In genomic region chr17:45227101-45227591, GRCh38 we compare ENCODE assay signal across 8 cellular contexts. TPM values are rescaled to one million over a fixed set of nuclear protein-coding genes. Genes with fewer than 3 reads are reported as not detected.
DNase-seq lines count a peak whose midpoint lies in the region; ATAC-seq and TF ChIP-seq lines count a peak whose summit lies in the region.

No MANE protein-coding gene starts in this region.

- no peak for ATAC-seq in HG02885 (IDR thresholded peaks at IDR 0.05; ENCODE audit: poor library complexity, unreplicated experiment)

- H3K27ac Mint-ChIP-seq in activated CD4-positive, alpha-beta T cell treated with anti-CD3 and anti-CD28 coated beads, Interleukin-2, amount 10 ng/mL, durations not matched to agents 24 days and 14 days, result peak overlapping the region; percentile 94

- H3K9me3 Mint-ChIP-seq in activated CD4-positive, alpha-beta T cell treated with anti-CD3 and anti-CD28 coated beads, Interleukin-2, amount 10 ng/mL, durations not matched to agents 24 days and 14 days, result no peaks in the 10 kb centered on the region

- H3K27me3 Mint-ChIP-seq in activated CD4-positive, alpha-beta T cell treated with anti-CD3 and anti-CD28 coated beads, Interleukin-2, amount 10 ng/mL, durations not matched to agents 24 days and 14 days, result no peaks in the 10 kb centered on the region

- H3K36me3 Mint-ChIP-seq in activated CD4-positive, alpha-beta T cell treated with anti-CD3 and anti-CD28 coated beads, Interleukin-2, amount 10 ng/mL, durations not matched to agents 24 days and 14 days (ENCODE audit: low read depth), result peaks cover 45% of the 10 kb centered on the region

- peak; percentile 81 for DNase-seq in activated CD4-positive, alpha-beta T cell treated with anti-CD3 and anti-CD28 coated beads, Interleukin-2, amount 10 ng/mL, durations not matched to agents 24 days and 14 days
- no peak for DNase-seq in activated CD4-positive, alpha-beta T cell treated with anti-CD3 and anti-CD28 coated beads, Interleukin-2, amount 50 U/mL, for 1 hour
- DNase-seq in RPMI7951 (ENCODE audit: low read depth) (peak; percentile 62), fibroblast of mammary gland (ENCODE audit: low read depth) (peak; percentile 29), substantia nigra (lab: John Stamatoyannopoulos, UW) (no peak), HT-29 (ENCODE audit: low spot score) (no peak)
- DNase-seq in effector CD4-positive, alpha-beta T cell, result no peak

- TF ChIP-seq CTCF in fibroblast of mammary gland (conservative IDR thresholded peaks at IDR 0.05; ENCODE audit: control insufficient read depth, insufficient read depth, low read depth, low read length), result no peak

- H3K27ac ChIP-seq in substantia nigra (ENCODE audit: low read depth, low read length, poor library complexity, severe bottlenecking), result peak overlapping the region; percentile 67

- H3K4me3 Mint-ChIP-seq in activated CD4-positive, alpha-beta T cell treated with anti-CD3 and anti-CD28 coated beads, Interleukin-2, amount 10 ng/mL, durations not matched to agents 24 days and 14 days, result peak overlapping the region; percentile 99

- peaks cover 70% of the 10 kb centered on the region for H3K4me1 Mint-ChIP-seq in activated CD4-positive, alpha-beta T cell treated with anti-CD3 and anti-CD28 coated beads, Interleukin-2, amount 10 ng/mL, durations not matched to agents 24 days and 14 days

- intact Hi-C loops in activated CD4-positive, alpha-beta T cell treated with anti-CD3 and anti-CD28 coated beads, Interleukin-2, amount 10 ng/mL, durations not matched to agents 24 days and 14 days (cut with micrococcal nuclease), result loop anchor here (2.0 to 5.0 kb wide), 2 partner anchors 66 to 165 kb away; partner anchors contain the start of genes HEXIM2 and NMT1

- no peak overlapping the region for H3K4me3 ChIP-seq in fibroblast of mammary gland (ENCODE audit: control insufficient read depth, low read depth, low read length)

RNA-seq across cellular contexts. Expression of gene FMNL1, which starts 5.5 kb away (rescaled TPM):
- total RNA-seq in activated CD4-positive, alpha-beta T cell treated with anti-CD3 and anti-CD28 coated beads, Interleukin-2, amount 10 ng/mL, durations not matched to agents 24 days and 14 days, result 325 and 329 TPM in 2 replicates
- 10.3 and 13.1 TPM in 2 replicates for total RNA-seq in RPMI7951 (2014; rRNA removed; shearing (Covaris generic))
- 0.03 TPM in 1 of 2 replicates, not detected in the other for total RNA-seq in HT-29 (2014; rRNA removed; shearing (Covaris generic))

RNA-seq across cellular contexts. Expression of gene SPATA32, which starts 34.7 kb away (rescaled TPM):
- total RNA-seq in activated CD4-positive, alpha-beta T cell treated with anti-CD3 and anti-CD28 coated beads, Interleukin-2, amount 10 ng/mL, durations not matched to agents 24 days and 14 days, result 0.28 and 0.40 TPM in 2 replicates
- not detected in 2 replicates for total RNA-seq in RPMI7951 (2014; rRNA removed; shearing (Covaris generic))
- not detected in 2 replicates for total RNA-seq in HT-29 (2014; rRNA removed; shearing (Covaris generic))

Comparison
In these comparisons a context has a peak if more than half of its experiments do, and no peak if none do; other contexts are left out.
1. DNase-seq: peak in activated CD4-positive, alpha-beta T cell treated with anti-CD3 and anti-CD28 coated beads, Interleukin-2, amount 10 ng/mL, durations not matched to agents 24 days and 14 days (single experiment), RPMI7951 (single experiment) and fibroblast of mammary gland (single experiment); none in activated CD4-positive, alpha-beta T cell treated with anti-CD3 and anti-CD28 coated beads, Interleukin-2, amount 50 U/mL, for 1 hour (single experiment), substantia nigra (0 of 49), effector CD4-positive, alpha-beta T cell (single experiment) and HT-29 (single experiment).
2. RNA of gene FMNL1, which starts 5.5 kb away (total RNA-seq): 325 to 329 TPM in activated CD4-positive, alpha-beta T cell treated with anti-CD3 and anti-CD28 coated beads, Interleukin-2, amount 10 ng/mL, durations not matched to agents 24 days and 14 days; 10.3 to 13.1 TPM in RPMI7951 and 0.03 TPM in HT-29; every median in the first group is over 10 times any median in the second.